In genomic region chr3:127679534-127680145, GRCh38 we compare ENCODE assay signal across 15 cellular contexts. TPM values are rescaled to one million over a fixed set of nuclear protein-coding genes. Genes with fewer than 3 reads are reported as not detected.
DNase-seq lines count a peak whose midpoint lies in the region; ATAC-seq, FAIRE-seq and TF ChIP-seq lines count a peak whose summit lies in the region.
"Had no signal": no experiment of that assay in that cellular context is flagged by ENCODE, and none has a peak within 500 bp of the region (broad histone marks: within the 10 kb centered on the region; RNA-seq: fewer than 3 reads in every experiment).

No MANE protein-coding gene starts in this region.

- no peak for TF ChIP-seq CTCF in kidney (IDR thresholded peaks at IDR 0.05; ENCODE audit: borderline replicate concordance, extremely low read depth, insufficient read depth)
- no peak for TF ChIP-seq CTCF in CD14-positive monocyte (IDR thresholded peaks at IDR 0.05)

- peaks cover 2% of the 10 kb centered on the region for H3K36me3 Mint-ChIP-seq in activated CD4-positive, alpha-beta T cell treated with anti-CD3 and anti-CD28 coated beads for 36 hours (ENCODE audit: low read depth)
- H3K36me3 Mint-ChIP-seq in activated CD4-positive, alpha-beta memory T cell treated with anti-CD3 and anti-CD28 coated beads, Interleukin-2, amount 10 ng/mL, durations not matched to agents 7 days and 5 days (ENCODE audit: low read depth), result no peaks in the 10 kb centered on the region
- H3K36me3 Mint-ChIP-seq in CD14-positive monocyte, result peaks cover 54 to 57% of the 10 kb centered on the region in 2 donors

- DNase-seq in activated CD4-positive, alpha-beta T cell treated with anti-CD3 and anti-CD28 coated beads for 1 hour, result peak; percentile 3
- DNase-seq in activated CD4-positive, alpha-beta T cell treated with anti-CD3 and anti-CD28 coated beads for 36 hours, result no peak
- DNase-seq in activated CD4-positive, alpha-beta memory T cell treated with anti-CD3 and anti-CD28 coated beads, Interleukin-2, amount 10 ng/mL, durations not matched to agents 7 days and 5 days, result peak; percentile 11
- DNase-seq in kidney, result peak; percentile 68
- DNase-seq in stimulated activated naive CD8-positive, alpha-beta T cell treated with anti-CD3 and anti-CD28 coated beads, Interleukin-15, amount 100 ng/mL, for 72 hours, result peak in 1 of 2 donors; percentile 7
- DNase-seq in GM12891 (ENCODE audit: insufficient read length, low spot score), result no peak
- no peak for DNase-seq in CD14-positive monocyte (ENCODE audit: low spot score)
- DNase-seq: effector CD8-positive, alpha-beta T cell; NCI-H2107 had no signal

- H3K9me3 ChIP-seq in kidney (ENCODE audit: control insufficient read depth in 1 of 2, low read length in 2 of 2), result no peaks in the 10 kb centered on the region
- H3K9me3 ChIP-seq: thyroid gland had no signal

- no peak overlapping the region for H3K27ac Mint-ChIP-seq in activated CD4-positive, alpha-beta T cell treated with anti-CD3 and anti-CD28 coated beads for 36 hours
- no peak overlapping the region for H3K27ac Mint-ChIP-seq in activated CD4-positive, alpha-beta memory T cell treated with anti-CD3 and anti-CD28 coated beads, Interleukin-2, amount 10 ng/mL, durations not matched to agents 7 days and 5 days
- no peak overlapping the region for H3K27ac Mint-ChIP-seq in stimulated activated naive CD8-positive, alpha-beta T cell treated with anti-CD3 and anti-CD28 coated beads, Interleukin-15, amount 100 ng/mL, for 72 hours
- peak overlapping the region in 1 of 7 donors; percentile 18 for H3K27ac Mint-ChIP-seq in CD14-positive monocyte
- H3K27ac Mint-ChIP-seq: T-helper 1 cell treated with Interleukin-12 subunit alpha and Interleukin-12 subunit beta and Interleukin-4 antibody, amounts not matched to agents 30 μg/mL and 1 μg/mL, for 36 hours had no signal

- H3K27me3 Mint-ChIP-seq in activated CD4-positive, alpha-beta T cell treated with anti-CD3 and anti-CD28 coated beads for 36 hours, result no peaks in the 10 kb centered on the region
- peaks cover 1% of the 10 kb centered on the region for H3K27me3 Mint-ChIP-seq in activated CD4-positive, alpha-beta memory T cell treated with anti-CD3 and anti-CD28 coated beads, Interleukin-2, amount 10 ng/mL, durations not matched to agents 7 days and 5 days
- no peaks in the 10 kb centered on the region for H3K27me3 Mint-ChIP-seq in stimulated activated naive CD8-positive, alpha-beta T cell treated with anti-CD3 and anti-CD28 coated beads, Interleukin-15, amount 100 ng/mL, for 72 hours
- peaks cover 0 to 3% (median 2%) of the 10 kb centered on the region in 3 donors for H3K27me3 Mint-ChIP-seq in CD14-positive monocyte (ENCODE audit: low read depth in 3 of 3)

- ATAC-seq in activated CD4-positive, alpha-beta T cell treated with anti-CD3 and anti-CD28 coated beads for 36 hours, result no peak
- ATAC-seq in stimulated activated naive CD8-positive, alpha-beta T cell treated with anti-CD3 and anti-CD28 coated beads, Interleukin-15, amount 100 ng/mL, for 72 hours, result peak; percentile 8
- no peak for ATAC-seq in HG03280 (IDR thresholded peaks at IDR 0.05; ENCODE audit: unreplicated experiment)

- no peak overlapping the region for H3K9ac ChIP-seq in kidney (ENCODE audit: low read length in 2 of 2)
- H3K9ac ChIP-seq: parathyroid adenoma had no signal

- no peaks in the 10 kb centered on the region for H3K4me1 ChIP-seq in kidney (ENCODE audit: control insufficient read depth in 1 of 2, insufficient read depth in 1 of 2, low read depth in 1 of 2, low read length in 2 of 2)
- H3K4me1 ChIP-seq: parathyroid adenoma, thyroid gland had no signal

- no peak overlapping the region for H3K4me3 Mint-ChIP-seq in activated CD4-positive, alpha-beta T cell treated with anti-CD3 and anti-CD28 coated beads for 36 hours
- no peak overlapping the region for H3K4me3 Mint-ChIP-seq in activated CD4-positive, alpha-beta memory T cell treated with anti-CD3 and anti-CD28 coated beads, Interleukin-2, amount 10 ng/mL, durations not matched to agents 7 days and 5 days
- no peak overlapping the region for H3K4me3 Mint-ChIP-seq in stimulated activated naive CD8-positive, alpha-beta T cell treated with anti-CD3 and anti-CD28 coated beads, Interleukin-15, amount 100 ng/mL, for 72 hours
- H3K4me3 Mint-ChIP-seq in CD14-positive monocyte, result no peak overlapping the region
- H3K4me3 Mint-ChIP-seq: T-helper 1 cell treated with Interleukin-12 subunit alpha and Interleukin-12 subunit beta and Interleukin-4 antibody, amounts not matched to agents 30 μg/mL and 1 μg/mL, for 36 hours had no signal

- H3K9me3 Mint-ChIP-seq in activated CD4-positive, alpha-beta T cell treated with anti-CD3 and anti-CD28 coated beads for 36 hours (ENCODE audit: low read depth), result no peaks in the 10 kb centered on the region
- no peaks in the 10 kb centered on the region for H3K9me3 Mint-ChIP-seq in activated CD4-positive, alpha-beta memory T cell treated with anti-CD3 and anti-CD28 coated beads, Interleukin-2, amount 10 ng/mL, durations not matched to agents 7 days and 5 days
- H3K9me3 Mint-ChIP-seq in stimulated activated naive CD8-positive, alpha-beta T cell treated with anti-CD3 and anti-CD28 coated beads, Interleukin-15, amount 100 ng/mL, for 72 hours, result no peaks in the 10 kb centered on the region
- peaks cover 0 to 8% (median 0%) of the 10 kb centered on the region in 7 donors for H3K9me3 Mint-ChIP-seq in CD14-positive monocyte
- H3K9me3 Mint-ChIP-seq: T-helper 1 cell treated with Interleukin-12 subunit alpha and Interleukin-12 subunit beta and Interleukin-4 antibody, amounts not matched to agents 30 μg/mL and 1 μg/mL, for 36 hours had no signal

- H3K4me3 ChIP-seq in kidney (ENCODE audit: low read length in 2 of 2), result no peak overlapping the region
- H3K4me3 ChIP-seq: thyroid gland had no signal

- POLR2A ChIA-PET in activated CD4-positive, alpha-beta T cell treated with anti-CD3 and anti-CD28 coated beads for 36 hours (lab: Charles Lee), result interaction anchor here (0.6 kb wide), 1 partner anchor 765 kb away, joined by 3 read pairs; no protein-coding TSS in a partner anchor
- POLR2A ChIA-PET in activated CD4-positive, alpha-beta memory T cell treated with anti-CD3 and anti-CD28 coated beads, Interleukin-2, amount 10 ng/mL, durations not matched to agents 7 days and 5 days (lab: Charles Lee), result no interaction called here

- FAIRE-seq in kidney (lab: Jason Lieb, UNC), result no peak
- FAIRE-seq in GM12891 (lab: Jason Lieb, UNC), result no peak
- FAIRE-seq: A204.1, GM12892 had no signal

- H3K36me3 ChIP-seq in kidney (ENCODE audit: control insufficient read depth in 1 of 2, insufficient read depth in 2 of 2, low read length in 2 of 2), result no peaks in the 10 kb centered on the region
- H3K36me3 ChIP-seq: thyroid gland had no signal

- CTCF ChIA-PET in activated CD4-positive, alpha-beta T cell treated with anti-CD3 and anti-CD28 coated beads for 36 hours (lab: Charles Lee), result interaction anchor here (1.3 kb wide), 1 partner anchor 27 kb away, joined by 4 read pairs; no protein-coding TSS in a partner anchor
- CTCF ChIA-PET in activated CD4-positive, alpha-beta memory T cell treated with anti-CD3 and anti-CD28 coated beads, Interleukin-2, amount 10 ng/mL, durations not matched to agents 7 days and 5 days (lab: Charles Lee), result interaction anchor here (1.7 to 2.1 kb wide), 2 partner anchors 16 to 105 kb away, joined by 6 read pairs; no protein-coding TSS in a partner anchor

- no peak for TF ChIP-seq POLR2A in GM12891 (IDR thresholded peaks at IDR 0.05; ENCODE audit: low read depth, low read length)

- H3K27ac ChIP-seq in kidney (ENCODE audit: low read depth in 2 of 2, low read length in 2 of 2), result no peak overlapping the region
- H3K27ac ChIP-seq: parathyroid adenoma, thyroid gland had no signal

- H3K4me1 Mint-ChIP-seq in activated CD4-positive, alpha-beta T cell treated with anti-CD3 and anti-CD28 coated beads for 36 hours, result peaks cover 14% of the 10 kb centered on the region
- peaks cover 10% of the 10 kb centered on the region for H3K4me1 Mint-ChIP-seq in activated CD4-positive, alpha-beta memory T cell treated with anti-CD3 and anti-CD28 coated beads, Interleukin-2, amount 10 ng/mL, durations not matched to agents 7 days and 5 days
- H3K4me1 Mint-ChIP-seq in stimulated activated naive CD8-positive, alpha-beta T cell treated with anti-CD3 and anti-CD28 coated beads, Interleukin-15, amount 100 ng/mL, for 72 hours, result peaks cover 30% of the 10 kb centered on the region
- peaks cover 78% of the 10 kb centered on the region for H3K4me1 Mint-ChIP-seq in CD14-positive monocyte

- intact Hi-C loops in activated CD4-positive, alpha-beta T cell treated with anti-CD3 and anti-CD28 coated beads for 36 hours (cut with DNase I, micrococcal nuclease), result no loop called here
- intact Hi-C loops in kidney (cut with DNase I) (no loop called here), CD14-positive monocyte (cut with micrococcal nuclease) (loop anchor here (5.0 to 10.0 kb wide), 4 partner anchors 77 to 395 kb away; partner anchors contain the start of gene SEC61A1 (in 1 of the 2))

TF ChIP-seq in GM12891, 5 proteins besides CTCF, POLR2A, EP300 and RAD21:
- TF ChIP-seq PAX5 (IDR thresholded peaks at IDR 0.05; ENCODE audit: insufficient read depth, low read length, severe bottlenecking), result no peak
- TF ChIP-seq POU2F2 (IDR thresholded peaks at IDR 0.05; ENCODE audit: low read depth, low read length), result no peak

RNA-seq across cellular contexts. Expression of gene ABTB1, which starts 6.9 kb away (rescaled TPM):
- total RNA-seq in activated CD4-positive, alpha-beta T cell treated with anti-CD3 and anti-CD28 coated beads for 36 hours, result 1 to 10 TPM; 8.3 to 9.6 TPM
- total RNA-seq in activated CD4-positive, alpha-beta memory T cell treated with anti-CD3 and anti-CD28 coated beads, Interleukin-2, amount 10 ng/mL, durations not matched to agents 7 days and 5 days, result 10 to 100 TPM; 34.3 to 38.8 TPM
- 29.2 TPM for total RNA-seq in kidney
- 43.2 TPM for polyA plus RNA-seq in kidney (ENCODE audit: insufficient read depth, low read depth, low replicate concordance)
- polyA plus RNA-seq in GM12891 (2012; ENCODE audit: low read depth, missing spikeins), result 9.5 TPM
- polyA plus RNA-seq in CD14-positive monocyte, result 100 to 1,000 TPM; 107 to 118 TPM

RNA-seq across cellular contexts. Expression of gene PODXL2, which starts 50.7 kb away (rescaled TPM):
- 1 to 10 TPM; 1.9 TPM for total RNA-seq in activated CD4-positive, alpha-beta T cell treated with anti-CD3 and anti-CD28 coated beads for 36 hours
- total RNA-seq in activated CD4-positive, alpha-beta memory T cell treated with anti-CD3 and anti-CD28 coated beads, Interleukin-2, amount 10 ng/mL, durations not matched to agents 7 days and 5 days, result 1 to 10 TPM in 1 of 2 experiments, under 1 TPM in 1; 0.95 to 1.1 TPM
- 7.4 TPM for total RNA-seq in kidney
- polyA plus RNA-seq in kidney (ENCODE audit: insufficient read depth, low read depth, low replicate concordance) (10.5 TPM), CD14-positive monocyte (under 1 TPM; 0.33 to 0.43 TPM)
- polyA plus RNA-seq in GM12891 (2012; ENCODE audit: low read depth, missing spikeins), result 4.0 TPM

Comparison
In these comparisons a context has a peak if more than half of its experiments do, and no peak if none do; other contexts are left out.
1. DNase-seq: peak in activated CD4-positive, alpha-beta T cell treated with anti-CD3 and anti-CD28 coated beads for 1 hour (single experiment), activated CD4-positive, alpha-beta memory T cell treated with anti-CD3 and anti-CD28 coated beads, Interleukin-2, amount 10 ng/mL, durations not matched to agents 7 days and 5 days (single experiment) and kidney (single experiment); none in activated CD4-positive, alpha-beta T cell treated with anti-CD3 and anti-CD28 coated beads for 36 hours (single experiment), GM12891 (single experiment) and CD14-positive monocyte (single experiment).
2. intact Hi-C loops: an anchor here in CD14-positive monocyte (5.0 to 10.0 kb wide); none called in activated CD4-positive, alpha-beta T cell treated with anti-CD3 and anti-CD28 coated beads for 36 hours and kidney.